16 cellular contexts compared by ENCODE assay signal in the genomic region with DNA sequence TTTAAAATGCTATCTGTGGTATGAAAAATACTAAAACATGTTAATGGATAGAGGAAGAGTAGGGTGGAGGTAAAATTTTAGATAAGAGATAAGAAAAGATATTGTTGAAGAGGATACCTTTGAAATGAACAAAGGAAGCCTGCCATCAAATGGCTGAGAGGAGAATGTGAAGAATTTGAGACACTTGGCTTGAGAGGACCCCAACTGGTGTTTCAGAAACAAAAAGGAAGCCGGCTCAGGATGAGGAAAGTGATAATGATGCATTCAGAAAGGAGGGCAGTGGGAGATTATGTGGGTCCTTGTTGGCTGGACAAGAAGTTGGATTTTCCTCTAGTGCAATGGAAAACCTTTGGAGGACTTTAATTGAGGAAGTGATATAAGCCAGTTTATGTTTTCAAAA.
DNase-seq lines count a peak whose midpoint lies in the region; ATAC-seq, FAIRE-seq and TF ChIP-seq lines count a peak whose summit lies in the region.
"Had no signal": no experiment of that assay in that cellular context is flagged by ENCODE, and none has a peak within 500 bp of the region (broad histone marks: within the 10 kb centered on the region; RNA-seq: fewer than 3 reads in every experiment).

No MANE protein-coding gene starts in this region.

- H3K27me3 Mint-ChIP-seq in glutamatergic neuron (ENCODE audit: unreplicated experiment) (peaks cover 2% of the 10 kb centered on the region), nephron progenitor cell (ENCODE audit: low read depth, poor library complexity) (no peaks in the 10 kb centered on the region)

- peaks cover 22% of the 10 kb centered on the region for H3K9me3 ChIP-seq in A549
- peaks cover 38% of the 10 kb centered on the region for H3K9me3 ChIP-seq in HUES6 (ENCODE audit: control insufficient read depth, insufficient read depth, low read depth, low read length)
- H3K9me3 ChIP-seq in A673 (ENCODE audit: low read depth, low read length, poor library complexity, severe bottlenecking) = peaks cover 23% of the 10 kb centered on the region

- TF ChIP-seq EP300 in A549 (IDR thresholded peaks at IDR 0.05) = no peak

- H3K4me3 ChIP-seq in A549 (no peak overlapping the region), HUES6 (ENCODE audit: low read depth, low read length) (no peak overlapping the region), A673 (ENCODE audit: low read depth, low read length, poor library complexity, severe bottlenecking) (no peak overlapping the region)

- H3K36me3 ChIP-seq in HUES6 (ENCODE audit: control insufficient read depth, insufficient read depth, low read length) (no peaks in the 10 kb centered on the region; the same call in 1 of the 2 replicates), A673 (ENCODE audit: insufficient read depth, low read length, poor library complexity, severe bottlenecking) (no peaks in the 10 kb centered on the region)

- peak overlapping the region; percentile 25 for H3K27ac Mint-ChIP-seq in glutamatergic neuron (ENCODE audit: unreplicated experiment)
- peak overlapping the region; percentile 95 for H3K27ac Mint-ChIP-seq in nephron progenitor cell

- no peak overlapping the region for H3K4me2 ChIP-seq in A549

- no peak overlapping the region for H3K4me3 Mint-ChIP-seq in glutamatergic neuron (ENCODE audit: unreplicated experiment)
- peak overlapping the region; percentile 7 for H3K4me3 Mint-ChIP-seq in nephron progenitor cell

- peaks cover 14% of the 10 kb centered on the region for H3K9me3 Mint-ChIP-seq in glutamatergic neuron (ENCODE audit: unreplicated experiment)
- H3K9me3 Mint-ChIP-seq in nephron progenitor cell = peaks cover 34% of the 10 kb centered on the region

- H3K36me3 Mint-ChIP-seq in glutamatergic neuron (ENCODE audit: unreplicated experiment) = peaks cover 22% of the 10 kb centered on the region
- H3K36me3 Mint-ChIP-seq in nephron progenitor cell (ENCODE audit: low read depth) = peaks cover 21% of the 10 kb centered on the region

- TF ChIP-seq RAD21 in A549 (conservative IDR thresholded peaks at IDR 0.05 in 1 of 2, IDR thresholded peaks at IDR 0.05 in 1 of 2) = no peak

- ATAC-seq in A549 = no peak
- ATAC-seq: Panc1, Right ventricle myocardium inferior had no signal

- intact Hi-C loops in A673 (cut with micrococcal nuclease; ENCODE audit: unreplicated experiment) = no loop called here

- no peak for TF ChIP-seq CTCF in A549 (IDR thresholded peaks at IDR 0.05)
- no peak for TF ChIP-seq CTCF in glutamatergic neuron (IDR thresholded peaks at IDR 0.05; ENCODE audit: partially characterized antibody, unreplicated experiment)
- no peak for TF ChIP-seq CTCF in nephron progenitor cell (IDR thresholded peaks at IDR 0.05)
- TF ChIP-seq CTCF in A673 (conservative IDR thresholded peaks at IDR 0.05; ENCODE audit: low read depth, low read length) = no peak

- H3K4me1 Mint-ChIP-seq in glutamatergic neuron (ENCODE audit: low read depth, unreplicated experiment) = peaks cover 25% of the 10 kb centered on the region
- peaks cover 48% of the 10 kb centered on the region for H3K4me1 Mint-ChIP-seq in nephron progenitor cell

- POLR2A ChIA-PET in A549 (lab: Yijun Ruan, JAX) = no interaction called here
- POLR2A ChIA-PET in A673 (lab: Charles Lee; ENCODE audit: low non-redundant PET) = no interaction called here

- no TSS peak for BruUV-seq in A673 (replicated peaks; lab: Mats Ljungman, UMichigan)

- DNase-seq in A549 (ENCODE audit: low read depth in 1 of 2, low spot score in 1 of 2) (no peak), glutamatergic neuron (no peak), nephron progenitor cell (no peak), HUDEP-2 (lab: John Stamatoyannopoulos, UW; ENCODE audit: unreplicated experiment in 76 of 76) (no peak), A673 (ENCODE audit: low spot score) (no peak), GM19239 (ENCODE audit: insufficient read length, low spot score) (no peak)
- DNase-seq: AML-193, MM.1S, NCI-H1105, NCI-H187, NCI-H2171 treated with DMSO at 0.1 percent for 48 hours, NCI-H82 had no signal

- FAIRE-seq in A549 (lab: Jason Lieb, UNC) = peak; percentile 28
- no peak for FAIRE-seq in GM19239 (lab: Jason Lieb, UNC)
- FAIRE-seq: GM12891 had no signal

- CTCF ChIA-PET in A549 (lab: Yijun Ruan, JAX) = interaction anchor here (1.2 kb wide), 1 partner anchor 159 kb away, joined by 3 read pairs; no protein-coding TSS in a partner anchor
- CTCF ChIA-PET in A673 (lab: Charles Lee) = no interaction called here

- H3K4me1 ChIP-seq in A549 (no peaks in the 10 kb centered on the region), HUES6 (ENCODE audit: control insufficient read depth, insufficient read depth, low read length) (peaks cover 37% of the 10 kb centered on the region), A673 (ENCODE audit: insufficient read depth, low read length, poor library complexity, severe bottlenecking) (peaks cover 21% of the 10 kb centered on the region)

- H3K9ac ChIP-seq in HUES6 (ENCODE audit: low read length) = no peak overlapping the region

- H3K27me3 ChIP-seq in HUES6 (ENCODE audit: control insufficient read depth, insufficient read depth, low read length) (no peaks in the 10 kb centered on the region), A673 (replicated peaks; ENCODE audit: insufficient read depth, low read depth, low read length, poor library complexity) (no peaks in the 10 kb centered on the region)

- WGBS in A549 (ENCODE audit: missing lambda C conversion rate) = 74% methylated on average over 1 of the region's 1 CpG

- TF ChIP-seq POLR2A in A549 (IDR thresholded peaks at IDR 0.05; ENCODE audit: low read length) = no peak

- no peak overlapping the region for H3K27ac ChIP-seq in A549
- peak overlapping the region; percentile 28; the same call in 1 of the 2 replicates for H3K27ac ChIP-seq in HUES6 (ENCODE audit: low read depth, low read length)
- no peak overlapping the region for H3K27ac ChIP-seq in A673 (ENCODE audit: low read depth, low read length, poor library complexity, severe bottlenecking)

TF ChIP-seq in A549, 52 proteins besides CTCF, POLR2A, EP300 and RAD21:
- TF ChIP-seq, protein P1, sequence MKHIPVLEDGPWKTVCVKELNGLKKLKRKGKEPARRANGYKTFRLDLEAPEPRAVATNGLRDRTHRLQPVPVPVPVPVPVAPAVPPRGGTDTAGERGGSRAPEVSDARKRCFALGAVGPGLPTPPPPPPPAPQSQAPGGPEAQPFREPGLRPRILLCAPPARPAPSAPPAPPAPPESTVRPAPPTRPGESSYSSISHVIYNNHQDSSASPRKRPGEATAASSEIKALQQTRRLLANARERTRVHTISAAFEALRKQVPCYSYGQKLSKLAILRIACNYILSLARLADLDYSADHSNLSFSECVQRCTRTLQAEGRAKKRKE (CRISPR knock-in tag; IDR thresholded peaks at IDR 0.05; ENCODE audit: low read depth) = no peak
- TF ChIP-seq ZC3H11A (IDR thresholded peaks at IDR 0.05) = no peak
- TF ChIP-seq ZNF302 (CRISPR knock-in tag; IDR thresholded peaks at IDR 0.05) = no peak
- TF ChIP-seq FOSB (CRISPR knock-in tag; IDR thresholded peaks at IDR 0.05) = no peak
- no peak for TF ChIP-seq TFCP2L1 (CRISPR knock-in tag; IDR thresholded peaks at IDR 0.05)
- no peak for TF ChIP-seq RCOR1 (IDR thresholded peaks at IDR 0.05; ENCODE audit: low read depth, low read length)
- TF ChIP-seq EHMT2 (IDR thresholded peaks at IDR 0.05; ENCODE audit: low read depth) = no peak
- TF ChIP-seq HOXA7 (CRISPR knock-in tag; IDR thresholded peaks at IDR 0.05) = no peak
- TF ChIP-seq MAX (IDR thresholded peaks at IDR 0.05) = no peak
- no peak for TF ChIP-seq KDM1A (IDR thresholded peaks at IDR 0.05; ENCODE audit: low read depth)
- TF ChIP-seq BHLHE40 (IDR thresholded peaks at IDR 0.05; ENCODE audit: low read depth, low read length) = no peak
- TF ChIP-seq, protein P2, sequence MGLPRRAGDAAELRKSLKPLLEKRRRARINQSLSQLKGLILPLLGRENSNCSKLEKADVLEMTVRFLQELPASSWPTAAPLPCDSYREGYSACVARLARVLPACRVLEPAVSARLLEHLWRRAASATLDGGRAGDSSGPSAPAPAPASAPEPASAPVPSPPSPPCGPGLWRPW (IDR thresholded peaks at IDR 0.05) = no peak
- no peak for TF ChIP-seq CBX2 (IDR thresholded peaks at IDR 0.05; ENCODE audit: borderline replicate concordance, low read depth)
- no peak for TF ChIP-seq CHD4 (IDR thresholded peaks at IDR 0.05; ENCODE audit: borderline replicate concordance)
- no peak for TF ChIP-seq GATA3 (IDR thresholded peaks at IDR 0.05; ENCODE audit: borderline replicate concordance)
- no peak for TF ChIP-seq MYC (IDR thresholded peaks at IDR 0.05; ENCODE audit: borderline replicate concordance, low read length)
- TF ChIP-seq JUN (IDR thresholded peaks at IDR 0.05) = no peak
- no peak for TF ChIP-seq HEYL (CRISPR knock-in tag; IDR thresholded peaks at IDR 0.05)
- TF ChIP-seq HDAC2 (IDR thresholded peaks at IDR 0.05) = no peak
- TF ChIP-seq MAFK (IDR thresholded peaks at IDR 0.05; ENCODE audit: partially characterized antibody) = no peak
